Comparison of ENCODE assay signal across 8 cellular contexts in the genomic region with DNA sequence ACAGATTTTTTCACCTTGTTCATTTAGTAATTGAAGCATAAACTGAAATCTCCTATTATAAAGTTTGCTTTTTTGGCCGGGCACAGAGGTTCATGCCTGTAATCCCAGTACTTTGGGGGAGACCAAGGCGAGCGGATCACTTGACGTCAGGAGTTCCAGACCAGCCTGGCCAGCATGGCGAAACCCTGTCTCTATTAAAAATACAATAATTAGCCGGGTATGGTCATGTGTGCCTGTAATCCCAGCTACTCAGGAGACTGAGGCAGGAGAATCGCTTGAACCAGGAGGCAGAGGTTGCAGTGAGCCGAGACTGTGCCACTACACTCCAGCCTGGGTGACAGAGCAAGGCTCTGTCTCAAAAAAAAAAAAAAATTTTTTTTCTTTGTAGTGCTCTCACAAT. TPM values are rescaled to one million over a fixed set of nuclear protein-coding genes. Genes with fewer than 3 reads are reported as not detected.
DNase-seq lines count a peak whose midpoint lies in the region; ATAC-seq, FAIRE-seq and TF ChIP-seq lines count a peak whose summit lies in the region.
"Not testable (repeated sequence)": the region's sequence is repeated elsewhere in the genome, so short reads cannot be mapped to it uniquely, and the experiment has no call there.

No MANE protein-coding gene starts in this region.

- H3K4me2 ChIP-seq in IMR-90 (ENCODE audit: low read depth, low read length) (peak overlapping the region; percentile 87), keratinocyte (ENCODE audit: control insufficient read depth, extremely low read depth, insufficient read depth, low read depth, low read length) (peak overlapping the region; percentile 92), osteoblast (ENCODE audit: insufficient read depth, low read length) (peak overlapping the region; percentile 81)

- H3K23ac ChIP-seq in IMR-90 (ENCODE audit: low read depth, low read length), result not testable (repeated sequence)

- POLR2A ChIA-PET in IMR-90 (lab: Charles Lee; ENCODE audit: unreplicated experiment), result not testable (repeated sequence)

- not testable (repeated sequence) for TF ChIP-seq CTCF in AG10803 (conservative IDR thresholded peaks at IDR 0.05; ENCODE audit: low read length); IMR-90 (conservative IDR thresholded peaks at IDR 0.05; ENCODE audit: low read depth, low read length); keratinocyte (optimal IDR thresholded peaks at IDR 0.05 in 1 of 3, IDR thresholded peaks at IDR 0.05 in 1 of 3, conservative IDR thresholded peaks at IDR 0.05 in 1 of 3; ENCODE audit: extremely low read depth in 1 of 3, insufficient read depth in 2 of 3, low read length in 3 of 3); osteoblast (IDR thresholded peaks at IDR 0.05; ENCODE audit: extremely low read depth, low read depth, low read length)

- H3K36me3 ChIP-seq in IMR-90 (ENCODE audit: control insufficient read depth, insufficient read depth, low read length), result not testable (repeated sequence)
- peaks cover 0 to 20% of the 10 kb centered on the region in 2 experiments for H3K36me3 ChIP-seq in keratinocyte (ENCODE audit: control insufficient read depth in 2 of 2, extremely low read depth in 1 of 2, insufficient read depth in 2 of 2, low read length in 2 of 2)
- peaks cover 19% of the 10 kb centered on the region for H3K36me3 ChIP-seq in osteoblast (ENCODE audit: insufficient read depth, low read length)

- peaks cover 51% of the 10 kb centered on the region for H3K4me1 Mint-ChIP-seq in T-helper 17 cell
- H3K4me1 Mint-ChIP-seq in activated naive CD4-positive, alpha-beta T cell treated with anti-CD3 and anti-CD28 coated beads, Interleukin-2, amount 50 U/mL, for 24 hours, result peaks cover 70% of the 10 kb centered on the region
- peaks cover 50 to 72% of the 10 kb centered on the region in 2 donors for H3K4me1 Mint-ChIP-seq in effector memory CD8-positive, alpha-beta T cell (ENCODE audit: low read depth in 2 of 2)
- peaks cover 61% of the 10 kb centered on the region for H3K4me1 Mint-ChIP-seq in stimulated activated naive CD8-positive, alpha-beta T cell treated with anti-CD3 and anti-CD28 coated beads, Interleukin-15, amount 100 ng/mL, for 72 hours

- not testable (repeated sequence) for H2BK15ac ChIP-seq in IMR-90 (ENCODE audit: low read depth, low read length)

- H2AK9ac ChIP-seq in IMR-90 (replicated peaks; ENCODE audit: low read depth, low read length, poor library complexity), result not testable (repeated sequence)

- H4K91ac ChIP-seq in IMR-90 (ENCODE audit: insufficient read depth, low read depth, low read length), result peak overlapping the region; percentile 55; the same call in 1 of the 2 replicates

- H4K20me1 ChIP-seq in IMR-90 (ENCODE audit: insufficient read depth, low read length); keratinocyte (ENCODE audit: control insufficient read depth, extremely low read depth, insufficient read depth, low read length); osteoblast (ENCODE audit: insufficient read depth, low read length): not testable (repeated sequence)

- not testable (repeated sequence) for H3K56ac ChIP-seq in IMR-90 (ENCODE audit: extremely low read depth, insufficient read depth, low read length)

- peak overlapping the region; percentile 96 for H3K4me3 Mint-ChIP-seq in T-helper 17 cell
- H3K4me3 Mint-ChIP-seq in activated naive CD4-positive, alpha-beta T cell treated with anti-CD3 and anti-CD28 coated beads, Interleukin-2, amount 50 U/mL, for 24 hours, result peak overlapping the region; percentile 96
- H3K4me3 Mint-ChIP-seq in effector memory CD8-positive, alpha-beta T cell, result peak overlapping the region; percentile 91 to 92
- peak overlapping the region; percentile 89 to 90 for H3K4me3 Mint-ChIP-seq in stimulated activated naive CD8-positive, alpha-beta T cell treated with anti-CD3 and anti-CD28 coated beads, Interleukin-15, amount 100 ng/mL, for 72 hours

- not testable (repeated sequence) for TF ChIP-seq RAD21 in IMR-90 (IDR thresholded peaks at IDR 0.05; ENCODE audit: low read length)

- peak; percentile 15 for DNase-seq in AG10803 (ENCODE audit: low read depth)
- not testable (repeated sequence) for DNase-seq in IMR-90; T-helper 17 cell; effector memory CD8-positive, alpha-beta T cell; keratinocyte (ENCODE audit: low read depth, low spot score); osteoblast (ENCODE audit: insufficient read length, low spot score, missing footprints)
- peak; percentile 28 to 54 for DNase-seq in stimulated activated naive CD8-positive, alpha-beta T cell treated with anti-CD3 and anti-CD28 coated beads, Interleukin-15, amount 100 ng/mL, for 72 hours

- intact Hi-C loops in IMR-90 (cut with micrococcal nuclease), result not testable (repeated sequence)

- peak overlapping the region; percentile 99 for H3K27ac Mint-ChIP-seq in T-helper 17 cell
- peak overlapping the region; percentile 100 for H3K27ac Mint-ChIP-seq in activated naive CD4-positive, alpha-beta T cell treated with anti-CD3 and anti-CD28 coated beads, Interleukin-2, amount 50 U/mL, for 24 hours
- peak overlapping the region; percentile 91 to 93 for H3K27ac Mint-ChIP-seq in effector memory CD8-positive, alpha-beta T cell
- peak overlapping the region; percentile 99 to 100 for H3K27ac Mint-ChIP-seq in stimulated activated naive CD8-positive, alpha-beta T cell treated with anti-CD3 and anti-CD28 coated beads, Interleukin-15, amount 100 ng/mL, for 72 hours

- H4K5ac ChIP-seq in IMR-90 (ENCODE audit: low read depth, low read length), result not testable (repeated sequence)

- not testable (repeated sequence) for H3K14ac ChIP-seq in IMR-90 (replicated peaks; ENCODE audit: low read depth, low read length)

- not testable (repeated sequence) for H2AFZ ChIP-seq in IMR-90 (replicated peaks; ENCODE audit: low read length, poor library complexity); keratinocyte (ENCODE audit: control insufficient read depth, low read length); osteoblast (ENCODE audit: low read length)

- not testable (repeated sequence) for ATAC-seq in IMR-90 (ENCODE audit: low read depth); T-helper 17 cell; effector memory CD8-positive, alpha-beta T cell (replicated peaks); stimulated activated naive CD8-positive, alpha-beta T cell treated with anti-CD3 and anti-CD28 coated beads, Interleukin-15, amount 100 ng/mL, for 72 hours

- 0 out of 2 replicates have a peak overlapping the region, but pooled peaks have one; percentile 14 for H2BK20ac ChIP-seq in IMR-90 (ENCODE audit: low read depth, low read length)

- not testable (repeated sequence) for H4K8ac ChIP-seq in IMR-90 (ENCODE audit: low read depth in 2 of 2, low read length in 2 of 2)

- peaks cover 17% of the 10 kb centered on the region for H3K36me3 Mint-ChIP-seq in T-helper 17 cell (ENCODE audit: low read depth)
- H3K36me3 Mint-ChIP-seq in activated naive CD4-positive, alpha-beta T cell treated with anti-CD3 and anti-CD28 coated beads, Interleukin-2, amount 50 U/mL, for 24 hours, result peaks cover 41% of the 10 kb centered on the region
- peaks cover 47% of the 10 kb centered on the region for H3K36me3 Mint-ChIP-seq in effector memory CD8-positive, alpha-beta T cell (ENCODE audit: insufficient read depth)

- H2AK5ac ChIP-seq in IMR-90 (ENCODE audit: low read depth, low read length), result peak overlapping the region; percentile 29; the same call in 1 of the 2 replicates

- H3K27me3 Mint-ChIP-seq in T-helper 17 cell; activated naive CD4-positive, alpha-beta T cell treated with anti-CD3 and anti-CD28 coated beads, Interleukin-2, amount 50 U/mL, for 24 hours; effector memory CD8-positive, alpha-beta T cell; stimulated activated naive CD8-positive, alpha-beta T cell treated with anti-CD3 and anti-CD28 coated beads, Interleukin-15, amount 100 ng/mL, for 72 hours: not testable (repeated sequence)

- H3K4ac ChIP-seq in IMR-90 (ENCODE audit: low read depth, low read length), result not testable (repeated sequence)

- peak overlapping the region; percentile 58; the same call in 1 of the 2 replicates for H3K18ac ChIP-seq in IMR-90 (ENCODE audit: low read depth, low read length)

- not testable (repeated sequence) for H3K9me1 ChIP-seq in IMR-90 (ENCODE audit: insufficient read depth, low read length); keratinocyte (ENCODE audit: control insufficient read depth, extremely low read depth, insufficient read depth, low read length)

- peaks cover 0 to 23% of the 10 kb centered on the region in 2 experiments; a peak in 2 of 4 replicates for H3K79me1 ChIP-seq in IMR-90 (ENCODE audit: low read depth in 1 of 2, low read length in 2 of 2)

- BruUV-seq in IMR-90 (replicated peaks; lab: Mats Ljungman, UMichigan), result not testable (repeated sequence)

- H3K9me3 Mint-ChIP-seq in activated naive CD4-positive, alpha-beta T cell treated with anti-CD3 and anti-CD28 coated beads, Interleukin-2, amount 50 U/mL, for 24 hours; effector memory CD8-positive, alpha-beta T cell; stimulated activated naive CD8-positive, alpha-beta T cell treated with anti-CD3 and anti-CD28 coated beads, Interleukin-15, amount 100 ng/mL, for 72 hours: not testable (repeated sequence)

- not testable (repeated sequence) for TF ChIP-seq POLR2A in IMR-90 (IDR thresholded peaks at IDR 0.05; ENCODE audit: low read depth, low read length)

- H3K4me1 ChIP-seq in IMR-90 (ENCODE audit: control insufficient read depth, insufficient read depth, low read length) (peaks cover 13% of the 10 kb centered on the region), keratinocyte (ENCODE audit: control insufficient read depth, extremely low read depth, insufficient read depth, low read length) (peaks cover 42% of the 10 kb centered on the region), osteoblast (ENCODE audit: insufficient read depth, low read length) (peaks cover 35% of the 10 kb centered on the region)

- WGBS in IMR-90 (ENCODE audit: extremely low coverage in 2 of 2, insufficient read length in 1 of 2), 2 experiments, result 73% methylated on average over 2 of the region's 8 CpGs; no CpG with 5 or more reads in 1 of the 2 experiments

- in situ Hi-C loops in IMR-90 (cut with MboI; ENCODE audit: low sequenced_read_pairs), result not testable (repeated sequence)

- H3K79me2 ChIP-seq in keratinocyte (ENCODE audit: control insufficient read depth, insufficient read depth, low read length), result peaks cover 51% of the 10 kb centered on the region
- peaks cover 57% of the 10 kb centered on the region for H3K79me2 ChIP-seq in osteoblast (ENCODE audit: insufficient read depth, low read length)

- H3K4me3 ChIP-seq in AG10803 (ENCODE audit: low read length), result peak overlapping the region; percentile 70
- H3K4me3 ChIP-seq in IMR-90 (ENCODE audit: insufficient read depth, low read depth, low read length), result peak overlapping the region; percentile 90
- peak overlapping the region; percentile 61 to 89 (median 88) for H3K4me3 ChIP-seq in keratinocyte (ENCODE audit: control insufficient read depth in 2 of 3, extremely low read depth in 1 of 3, insufficient read depth in 2 of 3, low read depth in 1 of 3, low read length in 3 of 3)
- peak overlapping the region; percentile 79 for H3K4me3 ChIP-seq in osteoblast (ENCODE audit: insufficient read depth, low read length)

- peak overlapping the region; percentile 85 for H3K9ac ChIP-seq in IMR-90 (ENCODE audit: low read depth, low read length)
- H3K9ac ChIP-seq in keratinocyte (ENCODE audit: control insufficient read depth, extremely low read depth, insufficient read depth, low read length), result peak overlapping the region; percentile 93

- not testable (repeated sequence) for H3K9me3 ChIP-seq in IMR-90 (ENCODE audit: control insufficient read depth, insufficient read depth, low read length); T-helper 17 cell (ENCODE audit: control insufficient read depth, low read length, poor library complexity, severe bottlenecking); keratinocyte (ENCODE audit: control insufficient read depth, low read depth, low read length); osteoblast (ENCODE audit: low read depth, low read length)

- peak overlapping the region; percentile 99 for H2BK5ac ChIP-seq in IMR-90 (ENCODE audit: low read depth, low read length, poor library complexity, severe bottlenecking)

- not testable (repeated sequence) for FAIRE-seq in keratinocyte (lab: Jason Lieb, UNC)

- not testable (repeated sequence) for H2BK120ac ChIP-seq in IMR-90 (ENCODE audit: low read depth, low read length)

- CTCF ChIA-PET in IMR-90 (lab: Yijun Ruan, JAX), result not testable (repeated sequence)

- dilution Hi-C loops in IMR-90 (cut with HindIII; ENCODE audit: low sequenced_read_pairs, unreplicated experiment); keratinocyte (cut with MboI; ENCODE audit: extremely low pct_ligation_motif_present, low sequenced_read_pairs): not testable (repeated sequence)

- not testable (repeated sequence) for H3K27me3 ChIP-seq in IMR-90 (ENCODE audit: control insufficient read depth, insufficient read depth, low read length); keratinocyte (ENCODE audit: control insufficient read depth, extremely low read depth, insufficient read depth, low read length); osteoblast (ENCODE audit: insufficient read depth, low read length)

- H3K27ac ChIP-seq in IMR-90 (ENCODE audit: insufficient read depth, low read length) (peak overlapping the region; percentile 83; the same call in 1 of the 2 replicates), keratinocyte (ENCODE audit: control insufficient read depth, insufficient read depth, low read length) (peak overlapping the region; percentile 96), osteoblast (ENCODE audit: low read depth, low read length) (peak overlapping the region; percentile 96)

RNA-seq across cellular contexts. Expression of gene IFI16, which starts 1.3 kb away (rescaled TPM):
- total RNA-seq in IMR-90 (2012; rRNA removed), result 45.0 and 60.3 TPM in 2 replicates
- 59.2 and 65.3 TPM in 2 replicates for polyA plus RNA-seq in IMR-90 (2012; rRNA removed)
- 10.3 and 12.7 TPM in 2 replicates for polyA plus RNA-seq in IMR-90 (2012; cell fraction: cytosol; rRNA removed)
- 4.0 and 42.3 TPM in 2 replicates for polyA plus RNA-seq in IMR-90 (2012; cell fraction: nucleus; rRNA removed; ENCODE audit: low replicate concordance)
- 10 to 100 TPM; 68.0 to 82.8 TPM for total RNA-seq in T-helper 17 cell
- 118 to 193 TPM (median 145 TPM) in 3 replicates for polyA plus RNA-seq in keratinocyte
- 116 TPM for polyA plus RNA-seq in keratinocyte (2011; ENCODE audit: low read depth)
- polyA plus RNA-seq in keratinocyte (2011; cell fraction: cytosol; rRNA removed), result 88.8 and 155 TPM in 2 replicates
- 155 and 191 TPM in 2 replicates for polyA plus RNA-seq in keratinocyte (2011; cell fraction: nucleus; rRNA removed)
- polyA plus RNA-seq in keratinocyte (2012; ENCODE audit: low replicate concordance), result 69.6 and 121 TPM in 2 replicates
- 42.0 to 91.5 TPM (median 56.9 TPM) in 3 replicates for polyA minus RNA-seq in keratinocyte
- 53.3 TPM for polyA minus RNA-seq in keratinocyte (2011; cell fraction: cytosol; rRNA and poly(A)+ RNA removed)
- 56.6 and 94.6 TPM in 2 replicates for polyA minus RNA-seq in keratinocyte (2011; cell fraction: nucleus; rRNA and poly(A)+ RNA removed)
- total RNA-seq in osteoblast, result 129 and 171 TPM in 2 replicates
